Comparison of ENCODE assay signal across 1 cellular context in genomic region chr17:38459556-38459955, GRCh38.
TF ChIP-seq lines count a peak whose summit lies in the region.

No MANE protein-coding gene starts in this region.

TF ChIP-seq in H1, 55 proteins besides CTCF, POLR2A, EP300 and RAD21 (continued from another document):
- TF ChIP-seq RNF2 (IDR thresholded peaks at IDR 0.05; ENCODE audit: borderline replicate concordance, low read depth, low read length, missing control alignments, poor library complexity, severe bottlenecking), result no peak
- TF ChIP-seq TEAD4 (IDR thresholded peaks at IDR 0.05; ENCODE audit: low read depth, low read length), result no peak
- no peak for TF ChIP-seq JUND (IDR thresholded peaks at IDR 0.05; ENCODE audit: low read length)
- no peak for TF ChIP-seq GABPA (IDR thresholded peaks at IDR 0.05; ENCODE audit: borderline replicate concordance, insufficient read depth, low read length)
- no peak for TF ChIP-seq SIRT6 (IDR thresholded peaks at IDR 0.05; ENCODE audit: low read length)
- no peak for TF ChIP-seq CBX5 (IDR thresholded peaks at IDR 0.05; ENCODE audit: low read depth, low read length)
- TF ChIP-seq, protein P1, sequence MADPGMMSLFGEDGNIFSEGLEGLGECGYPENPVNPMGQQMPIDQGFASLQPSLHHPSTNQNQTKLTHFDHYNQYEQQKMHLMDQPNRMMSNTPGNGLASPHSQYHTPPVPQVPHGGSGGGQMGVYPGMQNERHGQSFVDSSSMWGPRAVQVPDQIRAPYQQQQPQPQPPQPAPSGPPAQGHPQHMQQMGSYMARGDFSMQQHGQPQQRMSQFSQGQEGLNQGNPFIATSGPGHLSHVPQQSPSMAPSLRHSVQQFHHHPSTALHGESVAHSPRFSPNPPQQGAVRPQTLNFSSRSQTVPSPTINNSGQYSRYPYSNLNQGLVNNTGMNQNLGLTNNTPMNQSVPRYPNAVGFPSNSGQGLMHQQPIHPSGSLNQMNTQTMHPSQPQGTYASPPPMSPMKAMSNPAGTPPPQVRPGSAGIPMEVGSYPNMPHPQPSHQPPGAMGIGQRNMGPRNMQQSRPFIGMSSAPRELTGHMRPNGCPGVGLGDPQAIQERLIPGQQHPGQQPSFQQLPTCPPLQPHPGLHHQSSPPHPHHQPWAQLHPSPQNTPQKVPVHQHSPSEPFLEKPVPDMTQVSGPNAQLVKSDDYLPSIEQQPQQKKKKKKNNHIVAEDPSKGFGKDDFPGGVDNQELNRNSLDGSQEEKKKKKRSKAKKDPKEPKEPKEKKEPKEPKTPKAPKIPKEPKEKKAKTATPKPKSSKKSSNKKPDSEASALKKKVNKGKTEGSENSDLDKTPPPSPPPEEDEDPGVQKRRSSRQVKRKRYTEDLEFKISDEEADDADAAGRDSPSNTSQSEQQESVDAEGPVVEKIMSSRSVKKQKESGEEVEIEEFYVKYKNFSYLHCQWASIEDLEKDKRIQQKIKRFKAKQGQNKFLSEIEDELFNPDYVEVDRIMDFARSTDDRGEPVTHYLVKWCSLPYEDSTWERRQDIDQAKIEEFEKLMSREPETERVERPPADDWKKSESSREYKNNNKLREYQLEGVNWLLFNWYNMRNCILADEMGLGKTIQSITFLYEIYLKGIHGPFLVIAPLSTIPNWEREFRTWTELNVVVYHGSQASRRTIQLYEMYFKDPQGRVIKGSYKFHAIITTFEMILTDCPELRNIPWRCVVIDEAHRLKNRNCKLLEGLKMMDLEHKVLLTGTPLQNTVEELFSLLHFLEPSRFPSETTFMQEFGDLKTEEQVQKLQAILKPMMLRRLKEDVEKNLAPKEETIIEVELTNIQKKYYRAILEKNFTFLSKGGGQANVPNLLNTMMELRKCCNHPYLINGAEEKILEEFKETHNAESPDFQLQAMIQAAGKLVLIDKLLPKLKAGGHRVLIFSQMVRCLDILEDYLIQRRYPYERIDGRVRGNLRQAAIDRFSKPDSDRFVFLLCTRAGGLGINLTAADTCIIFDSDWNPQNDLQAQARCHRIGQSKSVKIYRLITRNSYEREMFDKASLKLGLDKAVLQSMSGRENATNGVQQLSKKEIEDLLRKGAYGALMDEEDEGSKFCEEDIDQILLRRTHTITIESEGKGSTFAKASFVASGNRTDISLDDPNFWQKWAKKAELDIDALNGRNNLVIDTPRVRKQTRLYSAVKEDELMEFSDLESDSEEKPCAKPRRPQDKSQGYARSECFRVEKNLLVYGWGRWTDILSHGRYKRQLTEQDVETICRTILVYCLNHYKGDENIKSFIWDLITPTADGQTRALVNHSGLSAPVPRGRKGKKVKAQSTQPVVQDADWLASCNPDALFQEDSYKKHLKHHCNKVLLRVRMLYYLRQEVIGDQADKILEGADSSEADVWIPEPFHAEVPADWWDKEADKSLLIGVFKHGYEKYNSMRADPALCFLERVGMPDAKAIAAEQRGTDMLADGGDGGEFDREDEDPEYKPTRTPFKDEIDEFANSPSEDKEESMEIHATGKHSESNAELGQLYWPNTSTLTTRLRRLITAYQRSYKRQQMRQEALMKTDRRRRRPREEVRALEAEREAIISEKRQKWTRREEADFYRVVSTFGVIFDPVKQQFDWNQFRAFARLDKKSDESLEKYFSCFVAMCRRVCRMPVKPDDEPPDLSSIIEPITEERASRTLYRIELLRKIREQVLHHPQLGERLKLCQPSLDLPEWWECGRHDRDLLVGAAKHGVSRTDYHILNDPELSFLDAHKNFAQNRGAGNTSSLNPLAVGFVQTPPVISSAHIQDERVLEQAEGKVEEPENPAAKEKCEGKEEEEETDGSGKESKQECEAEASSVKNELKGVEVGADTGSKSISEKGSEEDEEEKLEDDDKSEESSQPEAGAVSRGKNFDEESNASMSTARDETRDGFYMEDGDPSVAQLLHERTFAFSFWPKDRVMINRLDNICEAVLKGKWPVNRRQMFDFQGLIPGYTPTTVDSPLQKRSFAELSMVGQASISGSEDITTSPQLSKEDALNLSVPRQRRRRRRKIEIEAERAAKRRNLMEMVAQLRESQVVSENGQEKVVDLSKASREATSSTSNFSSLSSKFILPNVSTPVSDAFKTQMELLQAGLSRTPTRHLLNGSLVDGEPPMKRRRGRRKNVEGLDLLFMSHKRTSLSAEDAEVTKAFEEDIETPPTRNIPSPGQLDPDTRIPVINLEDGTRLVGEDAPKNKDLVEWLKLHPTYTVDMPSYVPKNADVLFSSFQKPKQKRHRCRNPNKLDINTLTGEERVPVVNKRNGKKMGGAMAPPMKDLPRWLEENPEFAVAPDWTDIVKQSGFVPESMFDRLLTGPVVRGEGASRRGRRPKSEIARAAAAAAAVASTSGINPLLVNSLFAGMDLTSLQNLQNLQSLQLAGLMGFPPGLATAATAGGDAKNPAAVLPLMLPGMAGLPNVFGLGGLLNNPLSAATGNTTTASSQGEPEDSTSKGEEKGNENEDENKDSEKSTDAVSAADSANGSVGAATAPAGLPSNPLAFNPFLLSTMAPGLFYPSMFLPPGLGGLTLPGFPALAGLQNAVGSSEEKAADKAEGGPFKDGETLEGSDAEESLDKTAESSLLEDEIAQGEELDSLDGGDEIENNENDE (IDR thresholded peaks at IDR 0.05; ENCODE audit: insufficient replicate concordance, low read length), result no peak
- no peak for TF ChIP-seq SIN3A (conservative IDR thresholded peaks at IDR 0.05 in 1 of 2, IDR thresholded peaks at IDR 0.05 in 1 of 2; ENCODE audit: low read depth in 1 of 2, low read length in 2 of 2)
- TF ChIP-seq NANOG (IDR thresholded peaks at IDR 0.05; ENCODE audit: insufficient read depth, low read depth, low read length, poor library complexity, severe bottlenecking), result no peak
- TF ChIP-seq SUZ12 (IDR thresholded peaks at IDR 0.05; ENCODE audit: low read length), result no peak
- no peak for TF ChIP-seq EGR1 (IDR thresholded peaks at IDR 0.05; ENCODE audit: borderline replicate concordance, low read depth, low read length)
